3 cellular contexts compared by ENCODE assay signal in the genomic region with DNA sequence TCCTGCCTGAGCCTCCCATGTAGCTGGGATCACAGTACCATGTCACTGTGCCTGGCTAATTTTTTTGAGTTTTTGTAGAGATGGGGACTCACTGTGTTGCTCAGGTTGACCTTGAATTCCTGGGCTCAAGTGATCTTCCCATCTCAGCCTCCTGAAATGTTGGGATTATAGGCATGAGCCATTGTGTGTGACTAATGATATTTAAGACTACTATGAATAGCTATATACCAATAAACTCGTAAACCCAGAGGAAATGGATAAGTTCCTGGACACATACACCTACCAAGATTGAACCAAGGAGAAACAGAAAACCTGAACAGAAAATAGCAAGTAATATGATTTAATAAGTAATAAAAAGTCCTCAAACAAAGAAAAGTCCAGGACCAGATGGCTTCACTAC.
"Had no signal": no experiment of that assay in that cellular context is flagged by ENCODE, and none has a peak within 500 bp of the region (broad histone marks: within the 10 kb centered on the region; RNA-seq: fewer than 3 reads in every experiment).

No MANE protein-coding gene starts in this region.

- ATAC-seq: GM12878 had no signal

- DNase-seq: GDM1, GF-D8 had no signal

- H3K4me3 ChIP-seq: GM12878 had no signal
